ENCODE assay signal across 9 cellular contexts in the genomic region with DNA sequence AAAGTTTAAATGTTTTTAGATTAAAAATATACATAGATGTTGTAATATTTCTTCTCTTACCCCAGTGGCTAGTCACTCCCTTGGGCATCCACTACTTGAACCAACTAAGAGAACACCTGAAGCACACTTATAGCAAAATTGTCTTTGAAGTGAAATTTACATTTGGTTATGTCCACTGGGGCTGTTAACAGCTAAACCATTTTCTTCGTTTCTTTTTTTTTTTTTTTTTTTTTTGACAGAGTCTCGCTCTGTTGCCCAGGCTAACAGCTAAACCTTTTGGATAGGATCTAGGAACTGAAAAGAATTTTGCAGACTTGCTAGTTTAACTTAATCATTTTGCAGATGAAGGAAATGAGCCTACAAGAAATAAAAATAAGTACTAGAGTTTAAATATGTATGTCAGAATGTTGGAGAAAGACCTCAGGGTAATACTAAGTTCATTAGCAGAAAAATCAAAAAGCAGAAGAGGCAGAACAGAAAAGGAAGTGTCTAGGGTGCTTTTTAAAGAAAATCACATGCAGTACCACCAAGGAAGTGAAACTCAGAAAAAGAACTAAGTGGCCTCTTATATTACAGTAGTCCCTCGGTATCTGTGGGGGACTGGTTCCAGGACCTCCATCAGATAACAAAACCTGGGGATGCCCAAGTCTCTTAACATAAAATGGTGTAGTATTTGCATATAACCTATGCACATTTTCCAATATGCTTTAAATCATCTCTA. TPM values are rescaled to one million over a fixed set of nuclear protein-coding genes. Genes with fewer than 3 reads are reported as not detected.
A peak's percentile ranks its signal among the peaks of the same experiment; 100 is the strongest.
DNase-seq lines count a peak whose midpoint lies in the region; ATAC-seq and TF ChIP-seq lines count a peak whose summit lies in the region.
"Had no signal": no experiment of that assay in that cellular context is flagged by ENCODE, and none has a peak within 500 bp of the region (broad histone marks: within the 10 kb centered on the region; RNA-seq: fewer than 3 reads in every experiment).

No MANE protein-coding gene starts in this region.

- H3K27me3 ChIP-seq in ascending aorta = no peaks in the 10 kb centered on the region

- H3K9me3 ChIP-seq in ascending aorta = no peaks in the 10 kb centered on the region

- H3K4me3 ChIP-seq in ascending aorta = no peak overlapping the region

- H3K27ac ChIP-seq in ascending aorta = no peak overlapping the region

- intact Hi-C loops in ascending aorta (cut with DNase I) = no loop called here

- DNase-seq in Ammon's horn (ENCODE audit: low spot score) (peak; percentile 17), SIG-M5 (lab: John Stamatoyannopoulos, UW) (peak; percentile 60), NCI-H146 treated with DMSO at 0.1 percent for 48 hours (lab: John Stamatoyannopoulos, UW; ENCODE audit: unreplicated experiment) (no peak), ascending aorta (ENCODE audit: low spot score in 2 of 2) (no peak), DMS153 treated with DMSO at 0.1 percent for 48 hours (lab: John Stamatoyannopoulos, UW; ENCODE audit: unreplicated experiment) (no peak)
- DNase-seq in stimulated activated CD4-positive, alpha-beta T cell treated with anti-CD3 and anti-CD28 coated beads, Interleukin-1b, Interleukin-23, amount 100 ng/mL, for 48 hours = no peak
- DNase-seq: DMS153 had no signal

- H3K4me1 ChIP-seq in ascending aorta = no peaks in the 10 kb centered on the region

- H3K36me3 ChIP-seq in ascending aorta = peaks cover 32 to 33% of the 10 kb centered on the region in 2 donors

- ATAC-seq in GM19023 (IDR thresholded peaks at IDR 0.05; ENCODE audit: unreplicated experiment) = peak; percentile 80
- peak; percentile 55 for ATAC-seq in HG02970 (IDR thresholded peaks at IDR 0.05; ENCODE audit: low FRiP score, unreplicated experiment)

- no peak for TF ChIP-seq CTCF in ascending aorta (IDR thresholded peaks at IDR 0.05)

RNA-seq across cellular contexts. Expression of a gene that starts 11.8 kb away (rescaled TPM):
- total RNA-seq in ascending aorta = 60.2 TPM

RNA-seq across cellular contexts. Expression of a gene that starts 11.9 kb away (rescaled TPM):
- 6.6 TPM for total RNA-seq in ascending aorta

Comparison
In these comparisons a context has a peak if more than half of its experiments do, and no peak if none do; other contexts are left out.
1. DNase-seq: peak in Ammon's horn (single experiment) and SIG-M5 (single experiment); none in NCI-H146 treated with DMSO at 0.1 percent for 48 hours (single experiment), stimulated activated CD4-positive, alpha-beta T cell treated with anti-CD3 and anti-CD28 coated beads, Interleukin-1b, Interleukin-23, amount 100 ng/mL, for 48 hours (single experiment), ascending aorta (0 of 2) and DMS153 treated with DMSO at 0.1 percent for 48 hours (single experiment).